Comparison of ENCODE assay signal across 19 cellular contexts in genomic region chr3:158465074-158465473, GRCh38.
DNase-seq lines count a peak whose midpoint lies in the region; ATAC-seq and TF ChIP-seq lines count a peak whose summit lies in the region.
"Had no signal": no experiment of that assay in that cellular context is flagged by ENCODE, and none has a peak within 500 bp of the region (broad histone marks: within the 10 kb centered on the region; RNA-seq: fewer than 3 reads in every experiment).

No MANE protein-coding gene starts in this region.

- H3K27ac ChIP-seq in substantia nigra (ENCODE audit: low read depth, low read length, poor library complexity, severe bottlenecking) = no peak overlapping the region
- H3K27ac ChIP-seq: body of pancreas, heart right ventricle, right lobe of liver, tibial nerve had no signal

- H3K27ac Mint-ChIP-seq in Calu3 (ENCODE audit: unreplicated experiment) = no peak overlapping the region
- H3K27ac Mint-ChIP-seq: CD4-positive, alpha-beta memory T cell had no signal

- no peak for TF ChIP-seq CTCF in Calu3 (IDR thresholded peaks at IDR 0.05; ENCODE audit: unreplicated experiment)

- CTCF ChIA-PET in Calu3 (lab: Charles Lee) = no interaction called here

- BruUV-seq in Calu3 (replicated peaks; lab: Mats Ljungman, UMichigan) = no TSS peak

- ATAC-seq in GM19043 (IDR thresholded peaks at IDR 0.05; ENCODE audit: low read depth, unreplicated experiment) (peak; percentile 63), HG02763 (IDR thresholded peaks at IDR 0.05; ENCODE audit: unreplicated experiment) (peak; percentile 67), HG03558 (IDR thresholded peaks at IDR 0.05; ENCODE audit: extremely low read depth, unreplicated experiment) (peak; percentile 48)
- ATAC-seq: body of pancreas, heart right ventricle, right lobe of liver had no signal

- no peaks in the 10 kb centered on the region for H3K9me3 Mint-ChIP-seq in Calu3 (ENCODE audit: low read depth, unreplicated experiment)
- H3K9me3 Mint-ChIP-seq: CD4-positive, alpha-beta memory T cell had no signal

- DNase-seq in Calu3 (peak; percentile 8), NCI-H1694 treated with DMSO at 0.1 percent for 48 hours (lab: John Stamatoyannopoulos, UW) (no peak), NCI-H446 treated with DMSO at 0.1 percent for 48 hours (lab: John Stamatoyannopoulos, UW) (no peak), substantia nigra (lab: John Stamatoyannopoulos, UW) (no peak), GDM1 (lab: John Stamatoyannopoulos, UW) (no peak)
- DNase-seq: activated CD4-positive, alpha-beta T cell treated with anti-CD3 and anti-CD28 coated beads for 1 hour; activated CD8-positive, alpha-beta memory T cell treated with anti-CD3 and anti-CD28 coated beads, Interleukin-2, amount 50 U/mL, for 4 hours; activated naive CD4-positive, alpha-beta T cell treated with Interleukin-2 at 50 U/mL for 16 hours; body of pancreas; CD4-positive, alpha-beta memory T cell; heart right ventricle; Kasumi-1; kidney; NCI-H748 treated with DMSO at 0.1 percent for 48 hours; right lobe of liver had no signal

- H3K27me3 Mint-ChIP-seq in Calu3 (ENCODE audit: unreplicated experiment) = no peaks in the 10 kb centered on the region
- H3K27me3 Mint-ChIP-seq: CD4-positive, alpha-beta memory T cell had no signal

- no peak overlapping the region for H3K4me3 Mint-ChIP-seq in Calu3 (ENCODE audit: low read depth, unreplicated experiment)
- H3K4me3 Mint-ChIP-seq: CD4-positive, alpha-beta memory T cell had no signal

- H3K36me3 Mint-ChIP-seq in Calu3 (ENCODE audit: insufficient read depth, unreplicated experiment) = no peaks in the 10 kb centered on the region

- intact Hi-C loops in Calu3 (cut with micrococcal nuclease; ENCODE audit: unreplicated experiment) = no loop called here

- no peaks in the 10 kb centered on the region for H3K4me1 Mint-ChIP-seq in Calu3 (ENCODE audit: low read depth, unreplicated experiment)
- H3K4me1 Mint-ChIP-seq: CD4-positive, alpha-beta memory T cell had no signal
